In the genomic region with DNA sequence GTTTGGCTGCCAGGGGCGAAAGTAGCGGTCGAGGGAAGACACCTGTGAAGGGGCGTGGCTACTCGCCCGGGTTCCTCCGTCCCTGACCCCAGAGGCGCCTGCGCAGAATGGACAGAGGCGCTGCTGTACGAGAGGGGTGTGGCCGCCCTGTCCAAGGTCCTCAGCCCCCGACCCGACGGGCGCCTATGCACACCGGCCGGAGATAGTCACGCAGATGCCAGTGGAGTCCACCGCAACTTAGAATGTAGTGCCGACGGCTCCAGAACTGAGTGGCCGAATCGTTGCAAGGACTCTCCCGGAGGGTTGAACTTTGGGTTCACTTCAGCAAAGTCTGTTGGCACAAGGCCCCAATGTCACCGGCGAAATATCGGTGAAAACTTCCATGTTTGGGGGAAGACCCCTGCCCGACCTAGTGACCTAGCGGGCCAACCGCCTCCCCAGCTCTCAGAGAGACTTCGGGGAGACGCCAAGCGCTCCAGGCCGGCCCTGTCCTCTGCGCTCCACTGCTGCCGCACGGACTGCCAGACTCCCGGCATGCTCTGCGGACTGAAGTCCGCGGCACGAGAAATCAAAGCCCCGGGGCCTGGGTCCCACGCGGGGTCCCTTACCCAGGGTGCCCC, we compare ENCODE assay signal across 8 cellular contexts. TPM values are rescaled to one million over a fixed set of nuclear protein-coding genes. Genes with fewer than 3 reads are reported as not detected.
DNase-seq lines count a peak whose midpoint lies in the region; ATAC-seq and TF ChIP-seq lines count a peak whose summit lies in the region.

No MANE protein-coding gene starts in this region.

- TF ChIP-seq RAD21 in SK-N-SH (IDR thresholded peaks at IDR 0.05; ENCODE audit: low read length) = no peak

- peak; percentile 86 for ATAC-seq in left ventricle myocardium superior
- peak; percentile 90 for ATAC-seq in upper lobe of right lung

- H3K9me3 Mint-ChIP-seq in progenitor cell of endocrine pancreas (ENCODE audit: low read depth) = no peaks in the 10 kb centered on the region

- no peak for TF ChIP-seq CTCF in SK-N-SH (IDR thresholded peaks at IDR 0.05)
- no peak for TF ChIP-seq CTCF in progenitor cell of endocrine pancreas (IDR thresholded peaks at IDR 0.05; ENCODE audit: unreplicated experiment)
- no peak for TF ChIP-seq CTCF in upper lobe of right lung (IDR thresholded peaks at IDR 0.05)

- H3K4me1 Mint-ChIP-seq in progenitor cell of endocrine pancreas (ENCODE audit: low read depth) = peaks cover 16% of the 10 kb centered on the region

- no peaks in the 10 kb centered on the region for H3K36me3 Mint-ChIP-seq in progenitor cell of endocrine pancreas (ENCODE audit: insufficient read depth)

- H3K27ac ChIP-seq in SK-N-SH (ENCODE audit: low read depth in 2 of 2, low read length in 1 of 2) = peak overlapping the region; percentile 59 to 92
- H3K27ac ChIP-seq in upper lobe of right lung = peak overlapping the region; percentile 94

- in situ Hi-C loops in HAP-1 (cut with MboI; ENCODE audit: low sequenced_read_pairs) = no loop called here

- peak overlapping the region; percentile 81 for H3K4me2 ChIP-seq in SK-N-SH

- no peaks in the 10 kb centered on the region for H4K20me1 ChIP-seq in SK-N-SH (ENCODE audit: insufficient read depth)

- H3K79me2 ChIP-seq in SK-N-SH (ENCODE audit: insufficient read depth) = no peaks in the 10 kb centered on the region

- peak; percentile 85 for DNase-seq in Daoy (ENCODE audit: low read depth)
- peak; percentile 76 to 94 for DNase-seq in HAP-1 (ENCODE audit: low spot score in 2 of 2)
- DNase-seq in MG63 = peak; percentile 46
- peak; percentile 84 for DNase-seq in SK-N-SH
- peak; percentile 72 for DNase-seq in adipocyte (ENCODE audit: low read depth)
- peak; percentile 92 for DNase-seq in left ventricle myocardium superior
- peak; percentile 92 for DNase-seq in progenitor cell of endocrine pancreas (ENCODE audit: low spot score, unreplicated experiment)
- peak; percentile 95 for DNase-seq in upper lobe of right lung

- H3K4me3 Mint-ChIP-seq in progenitor cell of endocrine pancreas (ENCODE audit: low read depth) = peak overlapping the region; percentile 86

- POLR2A ChIA-PET in SK-N-SH (lab: Yijun Ruan, JAX) = no interaction called here

- peaks cover 7% of the 10 kb centered on the region for H3F3A ChIP-seq in SK-N-SH (replicated peaks; ENCODE audit: insufficient read depth)

- H2AFZ ChIP-seq in SK-N-SH (ENCODE audit: low read depth) = peak overlapping the region; percentile 94

- H3K27me3 ChIP-seq in HAP-1 (ENCODE audit: low read depth) (no peaks in the 10 kb centered on the region), MG63 (no peaks in the 10 kb centered on the region), SK-N-SH (ENCODE audit: insufficient read depth) (no peaks in the 10 kb centered on the region), adipocyte (replicated peaks; ENCODE audit: control insufficient read depth, insufficient read depth, low read length) (peaks cover 9% of the 10 kb centered on the region), upper lobe of right lung (no peaks in the 10 kb centered on the region)

- H3K27me3 Mint-ChIP-seq in progenitor cell of endocrine pancreas = no peaks in the 10 kb centered on the region

- H3K4me3 ChIP-seq in HAP-1 (peak overlapping the region; percentile 45), MG63 (peak overlapping the region; percentile 44), SK-N-SH (ENCODE audit: low read depth in 2 of 2, low read length in 1 of 2) (peak overlapping the region; percentile 78), adipocyte (ENCODE audit: low read length) (peak overlapping the region; percentile 88), upper lobe of right lung (peak overlapping the region; percentile 91)

- no peaks in the 10 kb centered on the region for H3K9me2 ChIP-seq in SK-N-SH

- H3K9me3 ChIP-seq in HAP-1 = no peaks in the 10 kb centered on the region
- H3K9me3 ChIP-seq in MG63 = no peaks in the 10 kb centered on the region
- H3K9me3 ChIP-seq in SK-N-SH = no peaks in the 10 kb centered on the region
- H3K9me3 ChIP-seq in adipocyte (ENCODE audit: control insufficient read depth, low read length) = no peaks in the 10 kb centered on the region
- no peaks in the 10 kb centered on the region for H3K9me3 ChIP-seq in upper lobe of right lung

- WGBS in SK-N-SH (ENCODE audit: low lambda C conversion rate) = under 1% methylated on average over 18 of the region's 46 CpGs

- H3K36me3 ChIP-seq in HAP-1 (replicated peaks) (no peaks in the 10 kb centered on the region), MG63 (no peaks in the 10 kb centered on the region), SK-N-SH (replicated peaks in 1 of 2; ENCODE audit: control insufficient read depth in 1 of 2, insufficient read depth in 2 of 2, low read length in 1 of 2) (no peaks in the 10 kb centered on the region), adipocyte (ENCODE audit: control insufficient read depth, insufficient read depth, low read length, severe bottlenecking) (no peaks in the 10 kb centered on the region), upper lobe of right lung (no peaks in the 10 kb centered on the region)

- intact Hi-C loops in left ventricle myocardium superior (cut with micrococcal nuclease) = loop anchor here (10.0 kb wide), 1 partner anchor 117 kb away; no protein-coding TSS in a partner anchor
- intact Hi-C loops in upper lobe of right lung (cut with DNase I) = no loop called here

- peaks cover 16% of the 10 kb centered on the region for H3K4me1 ChIP-seq in HAP-1
- peaks cover 0 to 6% of the 10 kb centered on the region in 2 experiments; a peak in 2 of 4 replicates for H3K4me1 ChIP-seq in SK-N-SH (ENCODE audit: control insufficient read depth in 1 of 2, insufficient read depth in 2 of 2, low read depth in 1 of 2, low read length in 1 of 2)
- peaks cover 16% of the 10 kb centered on the region for H3K4me1 ChIP-seq in adipocyte (ENCODE audit: control insufficient read depth, insufficient read depth, low read length)
- H3K4me1 ChIP-seq in upper lobe of right lung = peaks cover 7% of the 10 kb centered on the region

- no peak for TF ChIP-seq EP300 in SK-N-SH (IDR thresholded peaks at IDR 0.05; ENCODE audit: borderline replicate concordance in 1 of 2, low read depth in 1 of 2, low read length in 1 of 2)

- H3K9ac ChIP-seq in SK-N-SH (peak overlapping the region; percentile 74; the same call in 1 of the 2 replicates), adipocyte (ENCODE audit: low read length) (peak overlapping the region; percentile 72)

- H3K27ac Mint-ChIP-seq in progenitor cell of endocrine pancreas = peak overlapping the region; percentile 100

- CTCF ChIA-PET in SK-N-SH (lab: Yijun Ruan, JAX) = interaction anchor here (0.7 to 1.8 kb wide), 3 partner anchors 24 to 127 kb away, joined by 3 to 7 read pairs (median 4); no protein-coding TSS in a partner anchor

TF ChIP-seq in SK-N-SH, 30 proteins besides CTCF, POLR2A, EP300 and RAD21 (continues in another document):
- no peak for TF ChIP-seq JUND (IDR thresholded peaks at IDR 0.05)
- TF ChIP-seq, protein P1, sequence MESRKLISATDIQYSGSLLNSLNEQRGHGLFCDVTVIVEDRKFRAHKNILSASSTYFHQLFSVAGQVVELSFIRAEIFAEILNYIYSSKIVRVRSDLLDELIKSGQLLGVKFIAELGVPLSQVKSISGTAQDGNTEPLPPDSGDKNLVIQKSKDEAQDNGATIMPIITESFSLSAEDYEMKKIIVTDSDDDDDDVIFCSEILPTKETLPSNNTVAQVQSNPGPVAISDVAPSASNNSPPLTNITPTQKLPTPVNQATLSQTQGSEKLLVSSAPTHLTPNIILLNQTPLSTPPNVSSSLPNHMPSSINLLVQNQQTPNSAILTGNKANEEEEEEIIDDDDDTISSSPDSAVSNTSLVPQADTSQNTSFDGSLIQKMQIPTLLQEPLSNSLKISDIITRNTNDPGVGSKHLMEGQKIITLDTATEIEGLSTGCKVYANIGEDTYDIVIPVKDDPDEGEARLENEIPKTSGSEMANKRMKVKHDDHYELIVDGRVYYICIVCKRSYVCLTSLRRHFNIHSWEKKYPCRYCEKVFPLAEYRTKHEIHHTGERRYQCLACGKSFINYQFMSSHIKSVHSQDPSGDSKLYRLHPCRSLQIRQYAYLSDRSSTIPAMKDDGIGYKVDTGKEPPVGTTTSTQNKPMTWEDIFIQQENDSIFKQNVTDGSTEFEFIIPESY (IDR thresholded peaks at IDR 0.05; ENCODE audit: borderline replicate concordance, low read depth) = no peak
- TF ChIP-seq MEF2A (IDR thresholded peaks at IDR 0.05; ENCODE audit: borderline replicate concordance, low read depth) = no peak
- no peak for TF ChIP-seq RXRA (IDR thresholded peaks at IDR 0.05; ENCODE audit: borderline replicate concordance, low read depth)
- peak; percentile 16; the same call in 1 of the 2 replicates for TF ChIP-seq TAF1 (IDR thresholded peaks at IDR 0.05; ENCODE audit: borderline replicate concordance, low read depth, low read length)
- no peak for TF ChIP-seq EZH2phosphoT487 (IDR thresholded peaks at IDR 0.05; ENCODE audit: borderline replicate concordance, low read depth)
- 0 out of 2 replicates have a peak, but pooled peaks have one; percentile 31 for TF ChIP-seq SIN3A (IDR thresholded peaks at IDR 0.05; ENCODE audit: borderline replicate concordance, low read depth, low read length)
- peak; percentile 23; the same call in 1 of the 2 replicates for TF ChIP-seq MXI1 (IDR thresholded peaks at IDR 0.05; ENCODE audit: low read depth, low read length)

RNA-seq across cellular contexts. Expression of a gene that starts 0.5 kb away (rescaled TPM):
- total RNA-seq in Daoy (2014; rRNA removed; shearing (Covaris generic)) = not detected in 2 replicates
- total RNA-seq in MG63 (2014; rRNA removed; shearing (Covaris generic); ENCODE audit: low replicate concordance) = not detected in 2 replicates
- not detected in 2 replicates for polyA plus RNA-seq in SK-N-SH (2012; rRNA removed)
- polyA plus RNA-seq in SK-N-SH (2012; cell fraction: cytosol; rRNA removed) = not detected in 2 replicates
- not detected in 2 replicates for polyA plus RNA-seq in SK-N-SH (2012; cell fraction: nucleus; rRNA removed)
- not detected for total RNA-seq in left ventricle myocardium superior
- not detected in 2 replicates for total RNA-seq in progenitor cell of endocrine pancreas
- total RNA-seq in upper lobe of right lung = not detected

RNA-seq across cellular contexts. Expression of a gene that starts 1.8 kb away (rescaled TPM):
- total RNA-seq in Daoy (2014; rRNA removed; shearing (Covaris generic)) = not detected in 2 replicates
- not detected in 2 replicates for total RNA-seq in MG63 (2014; rRNA removed; shearing (Covaris generic); ENCODE audit: low replicate concordance)
- not detected in 2 replicates for polyA plus RNA-seq in SK-N-SH (2012; rRNA removed)
- not detected in 2 replicates for polyA plus RNA-seq in SK-N-SH (2012; cell fraction: cytosol; rRNA removed)
- polyA plus RNA-seq in SK-N-SH (2012; cell fraction: nucleus; rRNA removed) = not detected in 2 replicates
- total RNA-seq in left ventricle myocardium superior (not detected), progenitor cell of endocrine pancreas (not detected in 2 replicates), upper lobe of right lung (not detected)

Comparison
In these comparisons a context has a peak if more than half of its experiments do, and no peak if none do; other contexts are left out.
1. Peak in every context shown above with its lines: DNase-seq, ATAC-seq, H3K4me3 ChIP-seq and H3K27ac ChIP-seq.